ENCODE assay signal across 16 cellular contexts in the genomic region with DNA sequence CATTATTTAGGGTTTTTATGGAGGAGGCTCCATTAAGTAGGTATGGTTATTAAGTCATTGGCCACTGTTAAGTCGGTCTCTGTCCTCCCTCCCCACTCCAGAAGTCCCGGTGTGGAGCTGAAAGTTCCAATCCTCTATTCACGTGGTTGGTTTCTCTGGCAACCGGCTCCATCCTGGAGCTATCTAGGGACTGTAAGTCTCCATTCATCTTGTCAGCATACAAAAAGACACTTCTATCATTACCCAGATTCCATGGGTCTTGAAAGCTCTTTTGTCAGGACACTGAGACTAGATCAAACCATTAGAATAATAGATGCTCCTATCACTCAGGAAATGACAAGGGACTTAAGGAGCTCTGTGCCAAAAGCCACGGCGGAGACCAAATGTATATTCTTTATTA.
DNase-seq lines count a peak whose midpoint lies in the region; ATAC-seq and TF ChIP-seq lines count a peak whose summit lies in the region.
"Had no signal": no experiment of that assay in that cellular context is flagged by ENCODE, and none has a peak within 500 bp of the region (broad histone marks: within the 10 kb centered on the region; RNA-seq: fewer than 3 reads in every experiment).

No MANE protein-coding gene starts in this region.

- TF ChIP-seq CTCF in osteoblast (IDR thresholded peaks at IDR 0.05; ENCODE audit: extremely low read depth, low read depth, low read length), result no peak

- H3K27me3 ChIP-seq in H7 (ENCODE audit: control insufficient read depth, insufficient read depth, low read length) (no peaks in the 10 kb centered on the region), mesendoderm (ENCODE audit: insufficient read depth, low read length, poor library complexity) (no peaks in the 10 kb centered on the region), osteoblast (ENCODE audit: insufficient read depth, low read length) (no peaks in the 10 kb centered on the region)

- no peak overlapping the region for H2BK120ac ChIP-seq in mesendoderm (ENCODE audit: low read depth, low read length)

- no peak overlapping the region for H2BK15ac ChIP-seq in mesendoderm (replicated peaks; ENCODE audit: low read depth)

- peak; percentile 3 for DNase-seq in H7
- DNase-seq in ecto neural progenitor cell (ENCODE audit: low spot score), result peak; percentile 53
- peak; percentile 13 for DNase-seq in mesendoderm
- DNase-seq in stimulated activated naive CD4-positive, alpha-beta T cell (lab: John Stamatoyannopoulos, UW), result no peak
- no peak for DNase-seq in stimulated activated naive B cell treated with anti-CD40 and anti-IgM and Interleukin-4, amounts not matched to agents 10 μg/mL and 1 μg/mL and 100 μg/mL, for 72 hours
- DNase-seq in osteoblast (ENCODE audit: insufficient read length, low spot score, missing footprints), result no peak
- DNase-seq: ACHN, GDM1, NCI-H1105, NCI-H1694, NCI-H2081 treated with DMSO at 0.1 percent for 48 hours, NCI-H510A, NCI-H774 had no signal

- H3K79me2 ChIP-seq in mesendoderm (ENCODE audit: control insufficient read depth, insufficient read depth, low read length) (no peaks in the 10 kb centered on the region), osteoblast (ENCODE audit: insufficient read depth, low read length) (no peaks in the 10 kb centered on the region)

- H3K36me3 Mint-ChIP-seq in activated T-helper 17 cell treated with anti-CD3 and anti-CD28 coated beads, Interleukin-2, amount 50 U/mL, for 72 hours (ENCODE audit: low read depth), result peaks cover 26% of the 10 kb centered on the region
- peaks cover 16 to 22% of the 10 kb centered on the region in 2 donors for H3K36me3 Mint-ChIP-seq in stimulated activated naive B cell treated with anti-CD40 and anti-IgM and Interleukin-4, amounts not matched to agents 10 μg/mL and 1 μg/mL and 100 μg/mL, for 72 hours

- no CpG with 5 or more reads among the region's 6 CpGs for WGBS in mesendoderm (ENCODE audit: extremely low coverage, insufficient coverage, low lambda C conversion rate)

- no peak overlapping the region for H2BK5ac ChIP-seq in mesendoderm (ENCODE audit: low read length)

- no peak overlapping the region for H3K4me3 Mint-ChIP-seq in activated T-helper 17 cell treated with anti-CD3 and anti-CD28 coated beads, Interleukin-2, amount 50 U/mL, for 72 hours
- H3K4me3 Mint-ChIP-seq in stimulated activated naive B cell treated with anti-CD40 and anti-IgM and Interleukin-4, amounts not matched to agents 10 μg/mL and 1 μg/mL and 100 μg/mL, for 72 hours, result no peak overlapping the region

- H2AFZ ChIP-seq in osteoblast (ENCODE audit: low read length), result no peak overlapping the region

- H3K56ac ChIP-seq in mesendoderm (ENCODE audit: low read length), result no peak overlapping the region

- H3K36me3 ChIP-seq in H7 (replicated peaks; ENCODE audit: control insufficient read depth, insufficient read depth, low read length) (no peaks in the 10 kb centered on the region; the same call in 1 of the 2 replicates), mesendoderm (ENCODE audit: control insufficient read depth, insufficient read depth, low read length) (no peaks in the 10 kb centered on the region), osteoblast (ENCODE audit: insufficient read depth, low read length) (no peaks in the 10 kb centered on the region)

- no peak overlapping the region for H3K27ac Mint-ChIP-seq in activated T-helper 17 cell treated with anti-CD3 and anti-CD28 coated beads, Interleukin-2, amount 50 U/mL, for 72 hours
- H3K27ac Mint-ChIP-seq in stimulated activated naive B cell treated with anti-CD40 and anti-IgM and Interleukin-4, amounts not matched to agents 10 μg/mL and 1 μg/mL and 100 μg/mL, for 72 hours, result no peak overlapping the region

- no peaks in the 10 kb centered on the region for H3K27me3 Mint-ChIP-seq in activated T-helper 17 cell treated with anti-CD3 and anti-CD28 coated beads, Interleukin-2, amount 50 U/mL, for 72 hours
- H3K27me3 Mint-ChIP-seq in stimulated activated naive B cell treated with anti-CD40 and anti-IgM and Interleukin-4, amounts not matched to agents 10 μg/mL and 1 μg/mL and 100 μg/mL, for 72 hours, result no peaks in the 10 kb centered on the region

- H3K4me2 ChIP-seq in mesendoderm (ENCODE audit: low read length) (no peak overlapping the region), osteoblast (ENCODE audit: insufficient read depth, low read length) (no peak overlapping the region)

- H3K18ac ChIP-seq in mesendoderm (ENCODE audit: low read length), result no peak overlapping the region

- peaks cover 16% of the 10 kb centered on the region for H3K4me1 Mint-ChIP-seq in activated T-helper 17 cell treated with anti-CD3 and anti-CD28 coated beads, Interleukin-2, amount 50 U/mL, for 72 hours
- H3K4me1 Mint-ChIP-seq in stimulated activated naive B cell treated with anti-CD40 and anti-IgM and Interleukin-4, amounts not matched to agents 10 μg/mL and 1 μg/mL and 100 μg/mL, for 72 hours, result peaks cover 15 to 17% of the 10 kb centered on the region in 2 donors

- no peak overlapping the region for H4K8ac ChIP-seq in mesendoderm (ENCODE audit: low read depth, low read length)

- no peaks in the 10 kb centered on the region for H3K9me3 Mint-ChIP-seq in activated T-helper 17 cell treated with anti-CD3 and anti-CD28 coated beads, Interleukin-2, amount 50 U/mL, for 72 hours
- no peaks in the 10 kb centered on the region for H3K9me3 Mint-ChIP-seq in stimulated activated naive B cell treated with anti-CD40 and anti-IgM and Interleukin-4, amounts not matched to agents 10 μg/mL and 1 μg/mL and 100 μg/mL, for 72 hours

- H3K9me3 ChIP-seq in osteoblast (ENCODE audit: low read depth, low read length), result no peaks in the 10 kb centered on the region

- H4K5ac ChIP-seq in mesendoderm (ENCODE audit: low read length), result no peak overlapping the region

- H3K23ac ChIP-seq in mesendoderm (ENCODE audit: low read length), result no peak overlapping the region

- no peak overlapping the region for H3K9ac ChIP-seq in mesendoderm (ENCODE audit: low read length)

- no peaks in the 10 kb centered on the region for H3K79me1 ChIP-seq in mesendoderm (ENCODE audit: low read length)

- H3K4me3 ChIP-seq in H7 (ENCODE audit: insufficient read depth, low read depth, low read length), result no peak overlapping the region
- H3K4me3 ChIP-seq in mesendoderm (ENCODE audit: low read length), result no peak overlapping the region
- no peak overlapping the region for H3K4me3 ChIP-seq in osteoblast (ENCODE audit: insufficient read depth, low read length)

- H3K4me1 ChIP-seq in mesendoderm (ENCODE audit: control insufficient read depth, low read depth, low read length) (no peaks in the 10 kb centered on the region), osteoblast (ENCODE audit: insufficient read depth, low read length) (peaks cover 8% of the 10 kb centered on the region)

- no peak overlapping the region for H3K4ac ChIP-seq in mesendoderm (ENCODE audit: low read depth, low read length)

- no peak overlapping the region for H2AK5ac ChIP-seq in mesendoderm (ENCODE audit: low read length)

- no peaks in the 10 kb centered on the region for H4K20me1 ChIP-seq in osteoblast (ENCODE audit: insufficient read depth, low read length)

- no peak for ATAC-seq in activated T-helper 17 cell treated with anti-CD3 and anti-CD28 coated beads, Interleukin-2, amount 50 U/mL, for 72 hours (replicated peaks)
- no peak for ATAC-seq in stimulated activated naive B cell treated with anti-CD40 and anti-IgM and Interleukin-4, amounts not matched to agents 10 μg/mL and 1 μg/mL and 100 μg/mL, for 72 hours (replicated peaks)
- ATAC-seq: Right ventricle myocardium inferior had no signal

- H3K27ac ChIP-seq in mesendoderm (ENCODE audit: low read depth, low read length), result no peak overlapping the region
- H3K27ac ChIP-seq in osteoblast (ENCODE audit: low read depth, low read length), result no peak overlapping the region
- H3K27ac ChIP-seq: C4-2B had no signal

Comparison
In these comparisons a context has a peak if more than half of its experiments do, and no peak if none do; other contexts are left out.
1. DNase-seq: peak in H7 (single experiment), ecto neural progenitor cell (single experiment) and mesendoderm (single experiment); none in stimulated activated naive CD4-positive, alpha-beta T cell (0 of 6), stimulated activated naive B cell treated with anti-CD40 and anti-IgM and Interleukin-4, amounts not matched to agents 10 μg/mL and 1 μg/mL and 100 μg/mL, for 72 hours (single experiment) and osteoblast (single experiment).